ENCODE assay signal across 1 cellular context in genomic region chr14:94801225-94801624, GRCh38.
TF ChIP-seq lines count a peak whose summit lies in the region.

No MANE protein-coding gene starts in this region.

TF ChIP-seq in HepG2, 621 proteins besides CTCF, POLR2A, EP300 and RAD21:
- peak; percentile 68 for TF ChIP-seq ATF7 (IDR thresholded peaks at IDR 0.05)
- no peak for TF ChIP-seq ATF7 (CRISPR knock-in tag; IDR thresholded peaks at IDR 0.05)
- TF ChIP-seq RFX3 (CRISPR knock-in tag; IDR thresholded peaks at IDR 0.05), result no peak
- peak; percentile 78 for TF ChIP-seq CREB1 (IDR thresholded peaks at IDR 0.05)
- no peak for TF ChIP-seq CREB1 (CRISPR knock-in tag; IDR thresholded peaks at IDR 0.05)
- no peak for TF ChIP-seq ZNF296 (CRISPR knock-in tag; conservative IDR thresholded peaks at IDR 0.05)
TF ChIP-seq in HepG2: peak in this region for 2.
